1 cellular context compared by ENCODE assay signal in the genomic region with DNA sequence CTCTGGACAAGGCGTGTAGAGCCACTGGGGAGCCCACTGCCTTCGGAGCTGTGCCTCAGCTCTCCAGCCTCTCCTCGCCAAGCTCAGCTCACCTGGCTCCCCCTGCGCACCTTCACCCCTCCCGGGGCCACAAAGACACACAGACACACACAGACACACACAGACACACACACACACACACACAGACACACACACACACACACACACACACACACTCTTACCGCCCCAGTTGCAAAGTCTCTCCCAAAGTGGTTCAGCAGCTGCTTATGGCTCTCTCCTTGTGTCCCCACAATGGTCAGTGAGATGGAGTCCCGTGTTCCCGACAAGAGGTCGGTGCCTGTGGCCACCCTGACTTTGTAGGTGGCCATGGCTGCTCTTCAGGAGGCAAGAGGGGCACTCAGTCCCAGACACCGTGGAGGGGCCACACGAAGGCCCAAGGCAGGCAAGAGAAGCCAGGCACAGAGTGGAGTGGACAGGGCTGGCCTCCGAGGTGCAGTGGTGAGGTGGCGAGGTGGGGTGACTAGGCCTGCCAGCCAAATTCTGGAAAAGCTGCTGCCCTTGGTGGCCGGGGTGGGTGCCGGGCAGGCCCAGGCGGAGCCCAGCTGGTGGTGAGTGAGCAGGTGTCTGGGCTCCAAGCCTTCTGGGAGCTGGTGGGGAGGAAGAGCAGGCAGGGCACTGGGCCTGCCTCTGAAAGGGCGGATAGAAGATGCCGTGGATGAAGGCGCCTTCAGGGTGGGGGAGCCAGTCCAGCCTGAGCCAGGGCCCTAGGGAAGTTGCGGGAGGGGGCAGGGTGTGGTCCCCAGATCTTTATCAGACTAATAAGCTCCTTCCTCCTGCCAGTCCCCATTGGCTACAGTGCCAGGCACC.
TF ChIP-seq lines count a peak whose summit lies in the region.

A gene (minus strand): TSS at position 642 of the 867 bp plus-strand sequence. CDS start 274 bp downstream, at position 368.

TF ChIP-seq in HCT116, 20 proteins besides CTCF, POLR2A, EP300 and RAD21:
- TF ChIP-seq ZFX (IDR thresholded peaks at IDR 0.05) (no peak), SRF (IDR thresholded peaks at IDR 0.05; ENCODE audit: low read depth) (no peak), EGR1 (IDR thresholded peaks at IDR 0.05; ENCODE audit: low read depth) (no peak), JUND (IDR thresholded peaks at IDR 0.05) (no peak), TCF7L2 (IDR thresholded peaks at IDR 0.05; ENCODE audit: borderline replicate concordance, extremely low read depth, insufficient read depth, insufficient read length) (no peak), SP1 (IDR thresholded peaks at IDR 0.05; ENCODE audit: low read depth) (no peak), SIN3A (IDR thresholded peaks at IDR 0.05; ENCODE audit: low read depth) (no peak), FOSL1 (IDR thresholded peaks at IDR 0.05; ENCODE audit: low read depth) (no peak), EZH2phosphoT487 (IDR thresholded peaks at IDR 0.05; ENCODE audit: borderline replicate concordance) (no peak), YY1 (IDR thresholded peaks at IDR 0.05; ENCODE audit: extremely low read depth, insufficient replicate concordance, low read depth, low read length) (no peak)
- TF ChIP-seq, protein P1, sequence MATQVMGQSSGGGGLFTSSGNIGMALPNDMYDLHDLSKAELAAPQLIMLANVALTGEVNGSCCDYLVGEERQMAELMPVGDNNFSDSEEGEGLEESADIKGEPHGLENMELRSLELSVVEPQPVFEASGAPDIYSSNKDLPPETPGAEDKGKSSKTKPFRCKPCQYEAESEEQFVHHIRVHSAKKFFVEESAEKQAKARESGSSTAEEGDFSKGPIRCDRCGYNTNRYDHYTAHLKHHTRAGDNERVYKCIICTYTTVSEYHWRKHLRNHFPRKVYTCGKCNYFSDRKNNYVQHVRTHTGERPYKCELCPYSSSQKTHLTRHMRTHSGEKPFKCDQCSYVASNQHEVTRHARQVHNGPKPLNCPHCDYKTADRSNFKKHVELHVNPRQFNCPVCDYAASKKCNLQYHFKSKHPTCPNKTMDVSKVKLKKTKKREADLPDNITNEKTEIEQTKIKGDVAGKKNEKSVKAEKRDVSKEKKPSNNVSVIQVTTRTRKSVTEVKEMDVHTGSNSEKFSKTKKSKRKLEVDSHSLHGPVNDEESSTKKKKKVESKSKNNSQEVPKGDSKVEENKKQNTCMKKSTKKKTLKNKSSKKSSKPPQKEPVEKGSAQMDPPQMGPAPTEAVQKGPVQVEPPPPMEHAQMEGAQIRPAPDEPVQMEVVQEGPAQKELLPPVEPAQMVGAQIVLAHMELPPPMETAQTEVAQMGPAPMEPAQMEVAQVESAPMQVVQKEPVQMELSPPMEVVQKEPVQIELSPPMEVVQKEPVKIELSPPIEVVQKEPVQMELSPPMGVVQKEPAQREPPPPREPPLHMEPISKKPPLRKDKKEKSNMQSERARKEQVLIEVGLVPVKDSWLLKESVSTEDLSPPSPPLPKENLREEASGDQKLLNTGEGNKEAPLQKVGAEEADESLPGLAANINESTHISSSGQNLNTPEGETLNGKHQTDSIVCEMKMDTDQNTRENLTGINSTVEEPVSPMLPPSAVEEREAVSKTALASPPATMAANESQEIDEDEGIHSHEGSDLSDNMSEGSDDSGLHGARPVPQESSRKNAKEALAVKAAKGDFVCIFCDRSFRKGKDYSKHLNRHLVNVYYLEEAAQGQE (IDR thresholded peaks at IDR 0.05; ENCODE audit: low read depth): no peak
- TF ChIP-seq, protein P2, sequence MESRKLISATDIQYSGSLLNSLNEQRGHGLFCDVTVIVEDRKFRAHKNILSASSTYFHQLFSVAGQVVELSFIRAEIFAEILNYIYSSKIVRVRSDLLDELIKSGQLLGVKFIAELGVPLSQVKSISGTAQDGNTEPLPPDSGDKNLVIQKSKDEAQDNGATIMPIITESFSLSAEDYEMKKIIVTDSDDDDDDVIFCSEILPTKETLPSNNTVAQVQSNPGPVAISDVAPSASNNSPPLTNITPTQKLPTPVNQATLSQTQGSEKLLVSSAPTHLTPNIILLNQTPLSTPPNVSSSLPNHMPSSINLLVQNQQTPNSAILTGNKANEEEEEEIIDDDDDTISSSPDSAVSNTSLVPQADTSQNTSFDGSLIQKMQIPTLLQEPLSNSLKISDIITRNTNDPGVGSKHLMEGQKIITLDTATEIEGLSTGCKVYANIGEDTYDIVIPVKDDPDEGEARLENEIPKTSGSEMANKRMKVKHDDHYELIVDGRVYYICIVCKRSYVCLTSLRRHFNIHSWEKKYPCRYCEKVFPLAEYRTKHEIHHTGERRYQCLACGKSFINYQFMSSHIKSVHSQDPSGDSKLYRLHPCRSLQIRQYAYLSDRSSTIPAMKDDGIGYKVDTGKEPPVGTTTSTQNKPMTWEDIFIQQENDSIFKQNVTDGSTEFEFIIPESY (IDR thresholded peaks at IDR 0.05; ENCODE audit: extremely low read depth, insufficient replicate concordance, low read length): no peak
- TF ChIP-seq, protein P3, sequence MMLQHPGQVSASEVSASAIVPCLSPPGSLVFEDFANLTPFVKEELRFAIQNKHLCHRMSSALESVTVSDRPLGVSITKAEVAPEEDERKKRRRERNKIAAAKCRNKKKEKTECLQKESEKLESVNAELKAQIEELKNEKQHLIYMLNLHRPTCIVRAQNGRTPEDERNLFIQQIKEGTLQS (IDR thresholded peaks at IDR 0.05): no peak
